8 cellular contexts compared by ENCODE assay signal in genomic region chr17:44197980-44198720, GRCh38.
A peak's percentile ranks its signal among the peaks of the same experiment; 100 is the strongest.
DNase-seq lines count a peak whose midpoint lies in the region; ATAC-seq and TF ChIP-seq lines count a peak whose summit lies in the region.

No MANE protein-coding gene starts in this region.

- peak overlapping the region; percentile 79 for H3K9ac ChIP-seq in ES-I3 (ENCODE audit: low read depth, low read length)

- peak; percentile 64 for TF ChIP-seq POLR2A in erythroblast (IDR thresholded peaks at IDR 0.05; ENCODE audit: low read length)

- H3K4me3 ChIP-seq in neuron (ENCODE audit: low read length): peak overlapping the region; percentile 73

- ATAC-seq in HG03025 (IDR thresholded peaks at IDR 0.05; ENCODE audit: low FRiP score, unreplicated experiment): no peak
- no peak for ATAC-seq in HG02840 (IDR thresholded peaks at IDR 0.05; ENCODE audit: low FRiP score, unreplicated experiment)

- H3K27me3 ChIP-seq in neuron (ENCODE audit: insufficient read depth, low read length): no peaks in the 10 kb centered on the region

- H2AFZ ChIP-seq in neuron (ENCODE audit: low read depth, low read length): no peak overlapping the region

- H3K9me3 ChIP-seq in ES-I3 (ENCODE audit: control insufficient read depth, insufficient read depth, low read length) (no peaks in the 10 kb centered on the region), neuron (ENCODE audit: low read length) (no peaks in the 10 kb centered on the region)

- DNase-seq in KG1 (lab: John Stamatoyannopoulos, UW) (peak; percentile 45), erythroblast (lab: John Stamatoyannopoulos, UW) (peak; percentile 70 to 74), NCI-H2196 treated with DMSO at 0.1 percent for 48 hours (lab: John Stamatoyannopoulos, UW; ENCODE audit: unreplicated experiment) (no peak)
- DNase-seq in activated CD4-positive, alpha-beta T cell treated with anti-CD3 and anti-CD28 coated beads for 4 hours: peak; percentile 37 to 39

- H3K4me1 ChIP-seq in ES-I3 (ENCODE audit: insufficient read depth, low read length) (peaks cover 12% of the 10 kb centered on the region), neuron (ENCODE audit: insufficient read depth, low read length) (peaks cover 26% of the 10 kb centered on the region)

- peaks cover 26% of the 10 kb centered on the region for H3K36me3 ChIP-seq in ES-I3 (ENCODE audit: insufficient read depth, low read length)
- peaks cover 38% of the 10 kb centered on the region for H3K36me3 ChIP-seq in neuron (ENCODE audit: insufficient read depth, low read length)
